ENCODE assay signal across 8 cellular contexts in the genomic region with DNA sequence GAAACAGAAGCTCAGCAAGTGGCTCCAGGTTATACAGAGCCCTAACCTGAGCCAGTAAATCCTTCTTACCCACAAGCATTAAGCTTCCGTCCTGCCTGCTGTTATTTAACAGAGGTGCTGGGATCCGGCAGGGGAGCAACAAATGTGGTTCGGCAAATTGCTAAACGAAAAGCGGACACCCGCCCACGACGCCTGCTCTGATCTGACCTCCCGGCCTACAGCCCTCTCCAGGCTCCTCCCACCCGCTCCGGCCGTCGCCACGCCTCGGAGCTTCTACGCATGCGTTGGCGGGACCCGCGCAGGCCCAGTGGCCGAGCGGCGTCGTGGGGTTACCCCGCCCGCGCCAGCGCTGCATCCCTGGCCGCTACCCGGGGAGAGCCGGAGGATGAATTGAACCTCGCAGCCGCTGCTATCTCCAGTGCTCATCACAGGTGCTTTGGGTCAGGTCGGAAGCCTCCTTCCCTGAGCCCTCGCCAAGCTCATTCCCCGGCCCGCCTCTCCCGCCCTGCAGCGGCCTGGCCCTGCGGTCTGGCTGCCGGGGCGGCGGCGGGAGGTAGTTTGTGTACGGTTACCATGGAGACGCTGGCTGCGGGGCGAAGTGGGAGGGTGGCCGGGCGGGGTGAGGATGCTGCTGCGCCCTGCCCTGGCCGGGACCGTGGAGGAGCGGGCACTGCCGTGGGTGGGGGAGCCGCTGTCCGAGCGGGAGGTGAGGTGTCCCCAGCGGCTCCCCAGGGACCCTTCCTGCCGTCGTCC. TPM values are rescaled to one million over a fixed set of nuclear protein-coding genes. Genes with fewer than 3 reads are reported as not detected.
DNase-seq lines count a peak whose midpoint lies in the region; ATAC-seq and TF ChIP-seq lines count a peak whose summit lies in the region.

A gene with protein sequence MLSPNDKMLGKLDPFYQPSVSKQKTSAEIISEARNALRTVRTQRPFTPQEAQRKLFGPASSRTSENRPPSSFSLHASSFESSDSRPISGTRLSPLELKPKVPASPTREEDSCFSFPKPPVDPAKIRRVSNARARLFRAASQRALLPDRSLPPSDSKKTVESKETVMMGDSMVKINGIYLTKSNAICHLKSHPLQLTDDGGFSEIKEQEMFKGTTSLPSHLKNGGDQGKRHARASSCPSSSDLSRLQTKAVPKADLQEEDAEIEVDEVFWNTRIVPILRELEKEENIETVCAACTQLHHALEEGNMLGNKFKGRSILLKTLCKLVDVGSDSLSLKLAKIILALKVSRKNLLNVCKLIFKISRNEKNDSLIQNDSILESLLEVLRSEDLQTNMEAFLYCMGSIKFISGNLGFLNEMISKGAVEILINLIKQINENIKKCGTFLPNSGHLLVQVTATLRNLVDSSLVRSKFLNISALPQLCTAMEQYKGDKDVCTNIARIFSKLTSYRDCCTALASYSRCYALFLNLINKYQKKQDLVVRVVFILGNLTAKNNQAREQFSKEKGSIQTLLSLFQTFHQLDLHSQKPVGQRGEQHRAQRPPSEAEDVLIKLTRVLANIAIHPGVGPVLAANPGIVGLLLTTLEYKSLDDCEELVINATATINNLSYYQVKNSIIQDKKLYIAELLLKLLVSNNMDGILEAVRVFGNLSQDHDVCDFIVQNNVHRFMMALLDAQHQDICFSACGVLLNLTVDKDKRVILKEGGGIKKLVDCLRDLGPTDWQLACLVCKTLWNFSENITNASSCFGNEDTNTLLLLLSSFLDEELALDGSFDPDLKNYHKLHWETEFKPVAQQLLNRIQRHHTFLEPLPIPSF (plus strand): TSS at position 307 of the 753 bp plus-strand sequence. CDS start 5,846 bp downstream, outside the sequence.

- WGBS in esophagus squamous epithelium, 2 donors: 0% methylated on average over 6 to 9 of the region's 61 CpGs

- H3K27me3 ChIP-seq in PC-3 (ENCODE audit: low read length): no peaks in the 10 kb centered on the region
- no peaks in the 10 kb centered on the region for H3K27me3 ChIP-seq in esophagus squamous epithelium
- H3K27me3 ChIP-seq in muscle layer of duodenum (ENCODE audit: low read depth, low read length): no peaks in the 10 kb centered on the region

- peak; percentile 96 for ATAC-seq in GM21619 (IDR thresholded peaks at IDR 0.05; ENCODE audit: unreplicated experiment)
- ATAC-seq in PC-3: peak; percentile 97

- H3K36me3 ChIP-seq in PC-3 (ENCODE audit: low read depth, low read length): no peaks in the 10 kb centered on the region
- no peaks in the 10 kb centered on the region for H3K36me3 ChIP-seq in esophagus squamous epithelium
- no peaks in the 10 kb centered on the region for H3K36me3 ChIP-seq in muscle layer of duodenum (ENCODE audit: control insufficient read depth in 1 of 2, insufficient read depth in 2 of 2, low read length in 2 of 2)

- CTCF ChIA-PET in PC-3 (lab: Charles Lee): interaction anchor here (0.7 to 1.0 kb wide), 3 partner anchors 11 to 45 kb away, joined by 3 to 4 read pairs (median 3); no protein-coding TSS in a partner anchor

- no peaks in the 10 kb centered on the region for H3K9me2 ChIP-seq in PC-3 (replicated peaks; ENCODE audit: low read length)

- no peaks in the 10 kb centered on the region for H3K79me2 ChIP-seq in PC-3 (ENCODE audit: low read length)

- peak in 2 of 4 donors; percentile 23 to 72 for TF ChIP-seq POLR2A in esophagus squamous epithelium (IDR thresholded peaks at IDR 0.05)

- no TSS peak for BruUV-seq in PC-3 (replicated peaks; lab: Mats Ljungman, UMichigan)

- intact Hi-C loops in PC-3 (cut with micrococcal nuclease) (no loop called here), esophagus squamous epithelium (cut with DNase I) (no loop called here)

- peak within 1 kb of the TSS; percentile 90 for H3K4me2 ChIP-seq in PC-3 (ENCODE audit: low read length)

- H3K4me3 ChIP-seq in PC-3 (ENCODE audit: low read length): peak within 1 kb of the TSS; percentile 87
- H3K4me3 ChIP-seq in esophagus squamous epithelium: peak within 1 kb of the TSS; percentile 49 to 97 (median 70)
- peak within 1 kb of the TSS; percentile 69 to 96 for H3K4me3 ChIP-seq in muscle layer of duodenum (ENCODE audit: low read depth in 1 of 2, low read length in 2 of 2)

- DNase-seq in DMS114 treated with DMSO at 0.1 percent for 48 hours (lab: John Stamatoyannopoulos, UW; ENCODE audit: unreplicated experiment) (peak; percentile 58), PC-3 (peak; percentile 85), esophagus squamous epithelium (lab: John Stamatoyannopoulos, UW) (peak; percentile 50)
- peak; percentile 93 to 96 for DNase-seq in activated T-cell treated with anti-CD3 and anti-CD28 coated beads, Interleukin-2, amount 50 U/mL, for 48 hours
- DNase-seq in stimulated activated CD8-positive, alpha-beta memory T cell treated with anti-CD3 and anti-CD28 coated beads, Interleukin-7, amount 100 ng/mL, for 24 hours (ENCODE audit: low read depth): peak; percentile 75

- no peak for TF ChIP-seq CTCF in PC-3 (conservative IDR thresholded peaks at IDR 0.05; ENCODE audit: low read depth, low read length)
- TF ChIP-seq CTCF in esophagus squamous epithelium (IDR thresholded peaks at IDR 0.05): peak in 1 of 6 experiments; percentile 17

- TF ChIP-seq RAD21 in Ishikawa (IDR thresholded peaks at IDR 0.05; ENCODE audit: low read depth): no peak

- H2AFZ ChIP-seq in PC-3 (ENCODE audit: low read length): peak within 1 kb of the TSS; percentile 94

- POLR2A ChIA-PET in PC-3 (lab: Charles Lee; ENCODE audit: unreplicated experiment): interaction anchor here (0.6 to 1.0 kb wide), 5 partner anchors 39 to 507 kb away, joined by 3 to 4 read pairs (median 4); a partner anchor contains a TSS

- H4K20me1 ChIP-seq in PC-3 (ENCODE audit: low read length): no peaks in the 10 kb centered on the region

- H3K9me3 ChIP-seq in PC-3 (ENCODE audit: low read length) (no peaks in the 10 kb centered on the region), esophagus squamous epithelium (no peaks in the 10 kb centered on the region), muscle layer of duodenum (ENCODE audit: control insufficient read depth in 1 of 2, low read length in 2 of 2) (no peaks in the 10 kb centered on the region)

- no peaks in the 10 kb centered on the region for H3F3A ChIP-seq in PC-3 (ENCODE audit: low read length, unreplicated experiment)

- H3K27ac ChIP-seq in PC-3 (ENCODE audit: low read length) (peak within 1 kb of the TSS; percentile 38; the same call in 1 of the 2 replicates), esophagus squamous epithelium (peak within 1 kb of the TSS; percentile 56 to 90 (median 82)), muscle layer of duodenum (ENCODE audit: low read length) (peak within 1 kb of the TSS; percentile 65)

- TF ChIP-seq EP300 in Ishikawa (IDR thresholded peaks at IDR 0.05; ENCODE audit: borderline replicate concordance): no peak

- H3K4me1 ChIP-seq in PC-3 (ENCODE audit: insufficient read depth, low read length) (peaks cover 5% of the 10 kb centered on the region; the same call in 1 of the 2 replicates), esophagus squamous epithelium (peaks cover 0 to 33% (median 20%) of the 10 kb centered on the region in 3 donors), muscle layer of duodenum (ENCODE audit: control insufficient read depth in 1 of 2, insufficient read depth in 2 of 2, low read length in 2 of 2) (peaks cover 5 to 11% of the 10 kb centered on the region in 2 donors)

- H3K9ac ChIP-seq in PC-3 (ENCODE audit: low read length): peak within 1 kb of the TSS; percentile 65

TF ChIP-seq in Ishikawa, 13 proteins besides CTCF, POLR2A, EP300 and RAD21:
- TF ChIP-seq CEBPB (IDR thresholded peaks at IDR 0.05) (no peak), ZBTB7A (IDR thresholded peaks at IDR 0.05; ENCODE audit: low read depth) (no peak), TAF1 (IDR thresholded peaks at IDR 0.05; ENCODE audit: low read depth) (peak; percentile 60), NFIC (IDR thresholded peaks at IDR 0.05) (no peak), CREB1 (IDR thresholded peaks at IDR 0.05; ENCODE audit: low read depth) (no peak), EGR1 (IDR thresholded peaks at IDR 0.05) (0 out of 2 replicates have a peak, but pooled peaks have one; percentile 53), YY1 (IDR thresholded peaks at IDR 0.05; ENCODE audit: low read depth) (no peak), TEAD4 (IDR thresholded peaks at IDR 0.05) (no peak)
- TF ChIP-seq, protein P1, sequence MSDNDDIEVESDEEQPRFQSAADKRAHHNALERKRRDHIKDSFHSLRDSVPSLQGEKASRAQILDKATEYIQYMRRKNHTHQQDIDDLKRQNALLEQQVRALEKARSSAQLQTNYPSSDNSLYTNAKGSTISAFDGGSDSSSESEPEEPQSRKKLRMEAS (IDR thresholded peaks at IDR 0.05): peak; percentile 33; the same call in 1 of the 2 replicates
- TF ChIP-seq, protein P2, sequence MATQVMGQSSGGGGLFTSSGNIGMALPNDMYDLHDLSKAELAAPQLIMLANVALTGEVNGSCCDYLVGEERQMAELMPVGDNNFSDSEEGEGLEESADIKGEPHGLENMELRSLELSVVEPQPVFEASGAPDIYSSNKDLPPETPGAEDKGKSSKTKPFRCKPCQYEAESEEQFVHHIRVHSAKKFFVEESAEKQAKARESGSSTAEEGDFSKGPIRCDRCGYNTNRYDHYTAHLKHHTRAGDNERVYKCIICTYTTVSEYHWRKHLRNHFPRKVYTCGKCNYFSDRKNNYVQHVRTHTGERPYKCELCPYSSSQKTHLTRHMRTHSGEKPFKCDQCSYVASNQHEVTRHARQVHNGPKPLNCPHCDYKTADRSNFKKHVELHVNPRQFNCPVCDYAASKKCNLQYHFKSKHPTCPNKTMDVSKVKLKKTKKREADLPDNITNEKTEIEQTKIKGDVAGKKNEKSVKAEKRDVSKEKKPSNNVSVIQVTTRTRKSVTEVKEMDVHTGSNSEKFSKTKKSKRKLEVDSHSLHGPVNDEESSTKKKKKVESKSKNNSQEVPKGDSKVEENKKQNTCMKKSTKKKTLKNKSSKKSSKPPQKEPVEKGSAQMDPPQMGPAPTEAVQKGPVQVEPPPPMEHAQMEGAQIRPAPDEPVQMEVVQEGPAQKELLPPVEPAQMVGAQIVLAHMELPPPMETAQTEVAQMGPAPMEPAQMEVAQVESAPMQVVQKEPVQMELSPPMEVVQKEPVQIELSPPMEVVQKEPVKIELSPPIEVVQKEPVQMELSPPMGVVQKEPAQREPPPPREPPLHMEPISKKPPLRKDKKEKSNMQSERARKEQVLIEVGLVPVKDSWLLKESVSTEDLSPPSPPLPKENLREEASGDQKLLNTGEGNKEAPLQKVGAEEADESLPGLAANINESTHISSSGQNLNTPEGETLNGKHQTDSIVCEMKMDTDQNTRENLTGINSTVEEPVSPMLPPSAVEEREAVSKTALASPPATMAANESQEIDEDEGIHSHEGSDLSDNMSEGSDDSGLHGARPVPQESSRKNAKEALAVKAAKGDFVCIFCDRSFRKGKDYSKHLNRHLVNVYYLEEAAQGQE (IDR thresholded peaks at IDR 0.05; ENCODE audit: low read depth): no peak

RNA-seq across cellular contexts. Expression of the gene that starts here (rescaled TPM):
- 0.29 and 1.1 TPM in 2 replicates for total RNA-seq in PC-3 (2014; rRNA removed)
- total RNA-seq in esophagus squamous epithelium: 1 to 10 TPM in 2 of 4 donors, under 1 TPM in 2; 0.27 to 4.1 (median 1.2) TPM

Comparison
In these comparisons a context has a peak if more than half of its experiments do, and no peak if none do; other contexts are left out.
1. Peak in every context shown above with its lines: DNase-seq, ATAC-seq, H3K4me3 ChIP-seq and H3K27ac ChIP-seq.